ENCODE assay signal across 8 cellular contexts in the genomic region with DNA sequence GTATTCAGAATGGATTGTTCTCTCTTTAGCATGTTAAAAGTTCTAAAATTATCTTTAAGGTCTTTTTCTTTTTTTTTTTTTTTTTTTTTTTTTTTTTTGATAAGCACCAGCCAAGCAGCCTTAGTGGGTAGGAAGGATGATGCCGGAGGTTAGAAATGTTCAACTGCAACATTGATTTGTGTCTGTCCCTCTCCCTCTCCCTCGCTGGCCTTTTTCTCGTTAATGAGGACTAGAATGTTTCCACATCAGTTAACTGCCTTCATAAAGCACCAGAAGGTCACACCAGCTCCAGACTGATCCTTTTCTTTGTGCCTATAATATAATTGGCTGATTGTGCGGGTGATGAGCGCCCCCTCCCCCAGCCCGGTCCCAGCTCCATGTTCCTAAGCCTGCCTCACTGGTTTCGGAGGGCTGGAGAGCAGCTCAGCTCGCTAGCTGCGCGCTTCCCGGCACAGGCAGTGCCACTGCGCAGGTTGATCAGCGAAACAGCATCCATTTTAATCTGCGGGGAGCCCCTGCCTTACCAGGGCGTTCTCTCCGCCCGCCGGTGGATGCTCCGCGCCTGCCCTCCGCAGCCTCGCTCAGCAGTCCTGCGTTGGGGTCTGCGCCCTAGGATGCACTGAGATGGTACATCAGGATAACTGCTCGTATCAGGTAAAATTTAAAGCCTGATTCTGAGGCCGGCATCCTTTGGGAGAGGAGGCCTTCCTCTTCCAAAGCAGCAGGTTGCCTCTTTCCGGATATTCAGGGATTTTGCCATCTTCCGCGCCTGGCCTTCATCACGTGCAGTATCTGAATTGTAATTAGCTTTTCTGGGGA. TPM values are rescaled to one million over a fixed set of nuclear protein-coding genes. Genes with fewer than 3 reads are reported as not detected.
DNase-seq lines count a peak whose midpoint lies in the region; ATAC-seq and TF ChIP-seq lines count a peak whose summit lies in the region.

A gene (plus strand): TSS at position 301 of the 819 bp plus-strand sequence.

- TF ChIP-seq POLR2A in uterus (IDR thresholded peaks at IDR 0.05), result no peak

- H3K36me3 ChIP-seq in endocrine pancreas (ENCODE audit: control insufficient read depth, insufficient read depth, low read length) (no peaks in the 10 kb centered on the region), uterus (no peaks in the 10 kb centered on the region)

- H3K4me1 ChIP-seq in endocrine pancreas (ENCODE audit: control insufficient read depth, insufficient read depth, low read length) (peaks cover 5% of the 10 kb centered on the region), mononuclear cell (ENCODE audit: insufficient read depth, low read length) (peaks cover 15% of the 10 kb centered on the region), uterus (peaks cover 0 to 12% of the 10 kb centered on the region in 2 donors)

- H3K4me3 ChIP-seq in endocrine pancreas (ENCODE audit: control insufficient read depth, insufficient read depth, low read length) (peak within 1 kb of the TSS; percentile 93), mononuclear cell (ENCODE audit: low read length) (peak within 1 kb of the TSS; percentile 28), uterus (peak within 1 kb of the TSS; percentile 7 to 25)

- H3K27me3 ChIP-seq in endocrine pancreas (ENCODE audit: control insufficient read depth, insufficient read depth, low read length), result no peaks in the 10 kb centered on the region
- H3K27me3 ChIP-seq in mononuclear cell (ENCODE audit: insufficient read depth, low read length), result peaks cover 3% of the 10 kb centered on the region
- no peaks in the 10 kb centered on the region for H3K27me3 ChIP-seq in uterus

- peak; percentile 69 for ATAC-seq in GM19351 (IDR thresholded peaks at IDR 0.05; ENCODE audit: unreplicated experiment)
- ATAC-seq in GM19467 (IDR thresholded peaks at IDR 0.05; ENCODE audit: unreplicated experiment), result no peak
- no peak for ATAC-seq in GM18858 (IDR thresholded peaks at IDR 0.05; ENCODE audit: unreplicated experiment)

- H3K9ac ChIP-seq in endocrine pancreas (ENCODE audit: control insufficient read depth, insufficient read depth, low read length), result peak within 1 kb of the TSS; percentile 74

- intact Hi-C loops in uterus (cut with DNase I; ENCODE audit: low total_unique reads), result no loop called here

- no peaks in the 10 kb centered on the region for H3K9me3 ChIP-seq in endocrine pancreas (ENCODE audit: control insufficient read depth, low read length)
- no peaks in the 10 kb centered on the region for H3K9me3 ChIP-seq in mononuclear cell (ENCODE audit: low read depth, low read length)
- H3K9me3 ChIP-seq in uterus, result no peaks in the 10 kb centered on the region

- peak within 1 kb of the TSS; percentile 74 to 80 for H3K27ac ChIP-seq in uterus

- DNase-seq in NCI-H2107 treated with DMSO at 0.1 percent for 48 hours (lab: John Stamatoyannopoulos, UW; ENCODE audit: unreplicated experiment) (peak; percentile 95), uterus (peak in 1 of 2 donors; percentile 31), NCI-H1417 treated with DMSO at 0.1 percent for 48 hours (lab: John Stamatoyannopoulos, UW) (no peak)

- TF ChIP-seq CTCF in uterus (IDR thresholded peaks at IDR 0.05), result no peak

RNA-seq across cellular contexts. Expression of the gene that starts here (rescaled TPM):
- total RNA-seq in mononuclear cell (0.21 TPM), uterus (10 to 100 TPM in 2 of 4 donors, 1 to 10 TPM in 2; 1.8 to 29.4 (median 7.0) TPM)

Comparison
In these comparisons a context has a peak if more than half of its experiments do, and no peak if none do; other contexts are left out.
1. H3K4me3 ChIP-seq: peak in every context shown above with its lines; median percentile 93 in endocrine pancreas; 28 in mononuclear cell; 16 in uterus.